12 cellular contexts compared by ENCODE assay signal in genomic region chr15:94253742-94254141, GRCh38. TPM values are rescaled to one million over a fixed set of nuclear protein-coding genes. Genes with fewer than 3 reads are reported as not detected.
DNase-seq lines count a peak whose midpoint lies in the region; ATAC-seq, FAIRE-seq and TF ChIP-seq lines count a peak whose summit lies in the region.
"Had no signal": no experiment of that assay in that cellular context is flagged by ENCODE, and none has a peak within 500 bp of the region (broad histone marks: within the 10 kb centered on the region; RNA-seq: fewer than 3 reads in every experiment).

No MANE protein-coding gene starts in this region.

- H2AFZ ChIP-seq in keratinocyte (ENCODE audit: control insufficient read depth, low read length): no peak overlapping the region

- H4K20me1 ChIP-seq in keratinocyte (ENCODE audit: control insufficient read depth, extremely low read depth, insufficient read depth, low read length): no peaks in the 10 kb centered on the region

- peaks cover 29% of the 10 kb centered on the region for H3K79me2 ChIP-seq in keratinocyte (ENCODE audit: control insufficient read depth, insufficient read depth, low read length)

- no peaks in the 10 kb centered on the region for H3K36me3 ChIP-seq in keratinocyte (ENCODE audit: control insufficient read depth in 2 of 2, extremely low read depth in 1 of 2, insufficient read depth in 2 of 2, low read length in 2 of 2)
- H3K36me3 ChIP-seq: SJSA1 had no signal

- H3K4me3 ChIP-seq in keratinocyte (ENCODE audit: control insufficient read depth in 2 of 3, extremely low read depth in 1 of 3, insufficient read depth in 2 of 3, low read depth in 1 of 3, low read length in 3 of 3): no peak overlapping the region
- H3K4me3 ChIP-seq: SJSA1 had no signal

- peak; percentile 52 for FAIRE-seq in keratinocyte (lab: Jason Lieb, UNC)

- H3K27me3 ChIP-seq in keratinocyte (ENCODE audit: control insufficient read depth, extremely low read depth, insufficient read depth, low read length): no peaks in the 10 kb centered on the region
- H3K27me3 ChIP-seq: SJSA1 had no signal

- H3K9me1 ChIP-seq in keratinocyte (ENCODE audit: control insufficient read depth, extremely low read depth, insufficient read depth, low read length): no peaks in the 10 kb centered on the region

- no peak for TF ChIP-seq CTCF in keratinocyte (optimal IDR thresholded peaks at IDR 0.05 in 1 of 3, IDR thresholded peaks at IDR 0.05 in 1 of 3, conservative IDR thresholded peaks at IDR 0.05 in 1 of 3; ENCODE audit: extremely low read depth in 1 of 3, insufficient read depth in 2 of 3, low read length in 3 of 3)

- H3K9ac ChIP-seq in keratinocyte (ENCODE audit: control insufficient read depth, extremely low read depth, insufficient read depth, low read length): no peak overlapping the region

- ATAC-seq in GM18511 (IDR thresholded peaks at IDR 0.05; ENCODE audit: unreplicated experiment) (peak; percentile 48), GM21423 (IDR thresholded peaks at IDR 0.05; ENCODE audit: unreplicated experiment) (peak; percentile 44), HG03520 (IDR thresholded peaks at IDR 0.05; ENCODE audit: unreplicated experiment) (peak; percentile 49), GM18520 (IDR thresholded peaks at IDR 0.05; ENCODE audit: unreplicated experiment) (no peak), HG02970 (IDR thresholded peaks at IDR 0.05; ENCODE audit: low FRiP score, unreplicated experiment) (no peak)

- no peak overlapping the region for H3K27ac ChIP-seq in keratinocyte (ENCODE audit: control insufficient read depth, insufficient read depth, low read length)
- H3K27ac ChIP-seq: SJSA1 had no signal

- no peaks in the 10 kb centered on the region for H3K9me3 ChIP-seq in keratinocyte (ENCODE audit: control insufficient read depth, low read depth, low read length)
- H3K9me3 ChIP-seq: SJSA1 had no signal

- H3K4me1 ChIP-seq in keratinocyte (ENCODE audit: control insufficient read depth, extremely low read depth, insufficient read depth, low read length): peaks cover 4% of the 10 kb centered on the region
- H3K4me1 ChIP-seq: SJSA1 had no signal

- H3K4me2 ChIP-seq in keratinocyte (ENCODE audit: control insufficient read depth, extremely low read depth, insufficient read depth, low read depth, low read length): no peak overlapping the region

- dilution Hi-C loops in keratinocyte (cut with MboI; ENCODE audit: extremely low pct_ligation_motif_present, low sequenced_read_pairs): no loop called here

- DNase-seq in keratinocyte (ENCODE audit: low read depth, low spot score) (no peak), dedifferentiated amniotic fluid mesenchymal stem cell (ENCODE audit: extremely low spot score) (no peak), NCI-H2227 (lab: John Stamatoyannopoulos, UW; ENCODE audit: unreplicated experiment) (no peak)
- DNase-seq: DMS79, NCI-H1930, retina had no signal

RNA-seq across cellular contexts. Expression of gene MCTP2, which starts 22.4 kb away (rescaled TPM):
- 21.2 to 22.4 TPM (median 22.0 TPM) in 3 replicates for polyA plus RNA-seq in keratinocyte
- polyA plus RNA-seq in keratinocyte (2011; ENCODE audit: low read depth): 6.9 TPM
- 12.4 and 15.5 TPM in 2 replicates for polyA plus RNA-seq in keratinocyte (2011; cell fraction: cytosol; rRNA removed)
- polyA plus RNA-seq in keratinocyte (2011; cell fraction: nucleus; rRNA removed): 46.6 and 49.7 TPM in 2 replicates
- polyA plus RNA-seq in keratinocyte (2012; ENCODE audit: low replicate concordance): 6.9 and 8.9 TPM in 2 replicates
- 27.5 to 59.2 TPM (median 50.0 TPM) in 3 replicates for polyA minus RNA-seq in keratinocyte
- 22.1 TPM for polyA minus RNA-seq in keratinocyte (2011; cell fraction: cytosol; rRNA and poly(A)+ RNA removed)
- polyA minus RNA-seq in keratinocyte (2011; cell fraction: nucleus; rRNA and poly(A)+ RNA removed): 39.6 and 63.1 TPM in 2 replicates

Comparison
In these comparisons a context has a peak if more than half of its experiments do, and no peak if none do; other contexts are left out.
1. ATAC-seq: peak in GM18511 (single experiment), GM21423 (single experiment) and HG03520 (single experiment); none in GM18520 (single experiment) and HG02970 (single experiment).